1 cellular context compared by ENCODE assay signal in genomic region chr5:140700177-140701144, GRCh38.
A peak's percentile ranks its signal among the peaks of the same experiment; 100 is the strongest.
TF ChIP-seq lines count a peak whose summit lies in the region.

TSS of gene ZMAT2 (plus strand) at chr5:140700447. CDS start at chr5:140700461, 14 bp downstream.

TF ChIP-seq in HepG2, 621 proteins besides CTCF, POLR2A, EP300 and RAD21 (continued from another document and continues in another):
- TF ChIP-seq ZNF235 (CRISPR knock-in tag; IDR thresholded peaks at IDR 0.05; ENCODE audit: borderline replicate concordance) (no peak), RCOR2 (CRISPR knock-in tag; IDR thresholded peaks at IDR 0.05) (no peak), ZNF382 (CRISPR knock-in tag; IDR thresholded peaks at IDR 0.05; ENCODE audit: borderline replicate concordance) (no peak), ZNF329 (CRISPR knock-in tag; IDR thresholded peaks at IDR 0.05; ENCODE audit: low read depth) (no peak), ARID5B (CRISPR knock-in tag; IDR thresholded peaks at IDR 0.05) (peak; percentile 36; the same call in 1 of the 2 replicates), MEIS1 (CRISPR knock-in tag; IDR thresholded peaks at IDR 0.05; ENCODE audit: borderline replicate concordance) (no peak), ARID4A (CRISPR knock-in tag; IDR thresholded peaks at IDR 0.05; ENCODE audit: borderline replicate concordance) (peak; percentile 82), CBX5 (CRISPR knock-in tag; IDR thresholded peaks at IDR 0.05; ENCODE audit: borderline replicate concordance) (no peak), SMAD3 (CRISPR knock-in tag; IDR thresholded peaks at IDR 0.05) (peak; percentile 80; the same call in 1 of the 2 replicates), ZNF619 (CRISPR knock-in tag; IDR thresholded peaks at IDR 0.05) (peak; percentile 49; the same call in 1 of the 2 replicates), ZMYM3 (CRISPR knock-in tag; IDR thresholded peaks at IDR 0.05) (no peak), ZNF816 (CRISPR knock-in tag; IDR thresholded peaks at IDR 0.05; ENCODE audit: borderline replicate concordance) (no peak), ZNF263 (CRISPR knock-in tag; IDR thresholded peaks at IDR 0.05) (no peak), ASH2L (IDR thresholded peaks at IDR 0.05; ENCODE audit: insufficient read length, low read depth, low read length) (peak; percentile 78), MED1 (CRISPR knock-in tag; IDR thresholded peaks at IDR 0.05) (0 out of 2 replicates have a peak, but pooled peaks have one; percentile 38), FOXA3 (CRISPR knock-in tag; IDR thresholded peaks at IDR 0.05) (peak; percentile 67), HMGXB3 (CRISPR knock-in tag; IDR thresholded peaks at IDR 0.05; ENCODE audit: borderline replicate concordance) (peak; percentile 98), SRY (CRISPR knock-in tag; IDR thresholded peaks at IDR 0.05) (no peak), ZNF414 (CRISPR knock-in tag; IDR thresholded peaks at IDR 0.05) (no peak), MEF2D (CRISPR knock-in tag; IDR thresholded peaks at IDR 0.05) (peak; percentile 71), ZNF580 (CRISPR knock-in tag; IDR thresholded peaks at IDR 0.05; ENCODE audit: borderline replicate concordance, low read depth) (peak; percentile 73; the same call in 1 of the 2 replicates), SIX4 (CRISPR knock-in tag; IDR thresholded peaks at IDR 0.05) (no peak), ZNF850 (CRISPR knock-in tag; conservative IDR thresholded peaks at IDR 0.05) (no peak), DBP (CRISPR knock-in tag; IDR thresholded peaks at IDR 0.05; ENCODE audit: not compliant biosample characterization) (no peak), POLR2AphosphoS2 (IDR thresholded peaks at IDR 0.05; ENCODE audit: low read depth, low read length) (no peak), HOXA3 (CRISPR knock-in tag; IDR thresholded peaks at IDR 0.05) (peak; percentile 88), PRDM10 (CRISPR knock-in tag; IDR thresholded peaks at IDR 0.05; ENCODE audit: low read depth) (peak; percentile 71), ZNF672 (CRISPR knock-in tag; IDR thresholded peaks at IDR 0.05) (no peak), ZNF260 (CRISPR knock-in tag; IDR thresholded peaks at IDR 0.05; ENCODE audit: borderline replicate concordance, low read depth) (no peak), TOE1 (CRISPR knock-in tag; IDR thresholded peaks at IDR 0.05) (0 out of 2 replicates have a peak, but pooled peaks have one; percentile 65), ZBTB8A (CRISPR knock-in tag; IDR thresholded peaks at IDR 0.05; ENCODE audit: borderline replicate concordance, low read depth) (no peak), GABPB1 (CRISPR knock-in tag; IDR thresholded peaks at IDR 0.05) (peak; percentile 76), DNMT3B (CRISPR knock-in tag; conservative IDR thresholded peaks at IDR 0.05) (peak; percentile 90), HNF4G (IDR thresholded peaks at IDR 0.05; ENCODE audit: borderline replicate concordance, low read depth, low read length) (no peak), HNF4G (CRISPR knock-in tag; IDR thresholded peaks at IDR 0.05; ENCODE audit: borderline replicate concordance, low read depth) (no peak), ZNF264 (CRISPR knock-in tag; IDR thresholded peaks at IDR 0.05) (0 out of 2 replicates have a peak, but pooled peaks have one; percentile 20), THYN1 (CRISPR knock-in tag; IDR thresholded peaks at IDR 0.05; ENCODE audit: borderline replicate concordance, low read depth) (no peak), ZNF18 (CRISPR knock-in tag; IDR thresholded peaks at IDR 0.05; ENCODE audit: insufficient replicate concordance) (no peak), JUNB (CRISPR knock-in tag; IDR thresholded peaks at IDR 0.05; ENCODE audit: borderline replicate concordance) (no peak), DR1 (CRISPR knock-in tag; IDR thresholded peaks at IDR 0.05) (no peak), ZNF740 (CRISPR knock-in tag; IDR thresholded peaks at IDR 0.05) (no peak)
